In the genomic region with DNA sequence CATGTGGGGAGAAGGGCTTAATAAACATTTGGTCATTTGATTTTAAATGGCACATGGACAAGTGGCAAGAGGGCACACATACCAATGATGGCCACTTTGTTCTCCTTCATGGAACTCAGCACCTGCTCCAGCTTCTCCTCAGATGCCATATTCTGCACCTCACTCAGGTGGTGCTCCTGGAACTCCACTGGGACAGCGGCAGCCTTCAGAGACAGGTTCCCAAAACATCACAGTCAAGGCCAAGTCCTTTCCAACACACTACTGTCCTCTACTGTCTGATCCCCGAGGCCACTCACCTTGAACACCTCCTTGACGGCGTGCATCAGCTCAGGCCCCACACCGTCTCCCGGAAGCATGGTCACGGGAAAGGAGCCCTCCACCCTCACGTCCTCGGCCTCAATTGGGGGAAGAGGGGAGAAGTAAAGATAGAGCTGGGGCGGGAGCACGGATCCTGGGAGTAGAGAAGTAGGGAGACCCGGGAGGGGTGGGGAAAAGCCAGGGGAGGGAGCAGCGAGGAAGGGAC, we compare ENCODE assay signal across 1 cellular context.
TF ChIP-seq lines count a peak whose summit lies in the region.

No MANE protein-coding gene starts in this region.

TF ChIP-seq in liver, 16 proteins besides CTCF, POLR2A, EP300 and RAD21 (continued from another document):
- TF ChIP-seq, protein P1, sequence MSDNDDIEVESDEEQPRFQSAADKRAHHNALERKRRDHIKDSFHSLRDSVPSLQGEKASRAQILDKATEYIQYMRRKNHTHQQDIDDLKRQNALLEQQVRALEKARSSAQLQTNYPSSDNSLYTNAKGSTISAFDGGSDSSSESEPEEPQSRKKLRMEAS (IDR thresholded peaks at IDR 0.05) = no peak
- TF ChIP-seq, protein P2, sequence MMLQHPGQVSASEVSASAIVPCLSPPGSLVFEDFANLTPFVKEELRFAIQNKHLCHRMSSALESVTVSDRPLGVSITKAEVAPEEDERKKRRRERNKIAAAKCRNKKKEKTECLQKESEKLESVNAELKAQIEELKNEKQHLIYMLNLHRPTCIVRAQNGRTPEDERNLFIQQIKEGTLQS (IDR thresholded peaks at IDR 0.05) = no peak
- no peak for TF ChIP-seq HNF4G (IDR thresholded peaks at IDR 0.05)
